Comparison of ENCODE assay signal across 27 cellular contexts in the genomic region with DNA sequence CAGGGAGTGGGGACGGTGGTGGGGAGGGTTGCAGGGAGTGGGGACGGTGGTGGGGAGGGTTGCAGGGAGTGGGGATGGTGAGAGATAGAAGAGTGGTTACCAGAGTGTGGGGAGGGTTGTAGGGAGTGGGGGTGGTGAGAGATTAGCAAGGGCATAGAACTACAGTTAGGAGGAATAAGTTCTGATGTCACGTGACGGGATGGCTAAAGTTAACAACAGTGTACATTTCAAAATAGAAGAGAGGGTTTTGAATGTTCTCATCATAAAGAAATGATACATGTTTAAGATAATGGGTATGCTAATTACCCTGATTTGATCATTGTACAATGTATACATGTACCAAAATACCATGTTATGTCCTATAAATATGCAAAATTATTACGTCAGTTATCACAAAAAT. TPM values are rescaled to one million over a fixed set of nuclear protein-coding genes. Genes with fewer than 3 reads are reported as not detected.
"Had no signal": no experiment of that assay in that cellular context is flagged by ENCODE, and none has a peak within 500 bp of the region (broad histone marks: within the 10 kb centered on the region; RNA-seq: fewer than 3 reads in every experiment).

No MANE protein-coding gene starts in this region.

- ATAC-seq: natural killer cell; right cardiac atrium; stimulated activated effector memory CD8-positive, alpha-beta T cell treated with anti-CD3 and anti-CD28 coated beads, Interleukin-12 subunit alpha, Interleukin-12 subunit beta, amount 100 ng/mL, for 72 hours had no signal

- H3K27ac Mint-ChIP-seq: mesothelial cell of epicardium; naive B cell; natural killer cell; nephron progenitor cell; neural progenitor cell; stimulated activated effector memory CD8-positive, alpha-beta T cell treated with anti-CD3 and anti-CD28 coated beads, Interleukin-12 subunit alpha, Interleukin-12 subunit beta, amount 100 ng/mL, for 72 hours; stimulated activated naive CD8-positive, alpha-beta T cell treated with anti-CD3 and anti-CD28 coated beads, Interleukin-15, Interleukin-2, amounts not matched to agents 100 ng/mL and 50 ng/mL, for 24 hours had no signal

- H3K9me3 ChIP-seq: left ventricle myocardium inferior, neutrophil, prostate gland, sigmoid colon, spleen, suprapubic skin, thoracic aorta, tibial artery, uterus had no signal

- H3K4me3 ChIP-seq: left ventricle myocardium inferior, lung, neural progenitor cell, prostate gland, sigmoid colon, spleen, suprapubic skin, thoracic aorta, tibial artery, uterus had no signal

- H3K27ac ChIP-seq: left ventricle myocardium inferior, neural progenitor cell, neutrophil, parathyroid adenoma, prostate gland, sigmoid colon, spleen, suprapubic skin, thoracic aorta, tibial artery, uterus had no signal

- FAIRE-seq: small intestine had no signal

- H3K36me3 ChIP-seq: left ventricle myocardium inferior, neural progenitor cell, neutrophil, prostate gland, sigmoid colon, spleen, suprapubic skin, thoracic aorta, tibial artery, uterus had no signal

- H3K36me3 Mint-ChIP-seq: mesothelial cell of epicardium; natural killer cell; neural progenitor cell; stimulated activated effector memory CD8-positive, alpha-beta T cell treated with anti-CD3 and anti-CD28 coated beads, Interleukin-12 subunit alpha, Interleukin-12 subunit beta, amount 100 ng/mL, for 72 hours had no signal

- H3K4me2 ChIP-seq: neural progenitor cell had no signal

- H3K9me3 Mint-ChIP-seq: natural killer cell; nephron progenitor cell; neural progenitor cell; stimulated activated effector memory CD8-positive, alpha-beta T cell treated with anti-CD3 and anti-CD28 coated beads, Interleukin-12 subunit alpha, Interleukin-12 subunit beta, amount 100 ng/mL, for 72 hours; stimulated activated naive CD8-positive, alpha-beta T cell treated with anti-CD3 and anti-CD28 coated beads, Interleukin-15, Interleukin-2, amounts not matched to agents 100 ng/mL and 50 ng/mL, for 24 hours had no signal

- H2AFZ ChIP-seq: neural progenitor cell, parathyroid adenoma had no signal

- H3K27me3 ChIP-seq: sigmoid colon, tibial artery, uterus had no signal

- H3K9ac ChIP-seq: neural progenitor cell, parathyroid adenoma had no signal

- H3K4me1 Mint-ChIP-seq: naive B cell; stimulated activated effector memory CD8-positive, alpha-beta T cell treated with anti-CD3 and anti-CD28 coated beads, Interleukin-12 subunit alpha, Interleukin-12 subunit beta, amount 100 ng/mL, for 72 hours had no signal

- H3K4me3 Mint-ChIP-seq: mesothelial cell of epicardium; naive B cell; natural killer cell; nephron progenitor cell; neural progenitor cell; stimulated activated effector memory CD8-positive, alpha-beta T cell treated with anti-CD3 and anti-CD28 coated beads, Interleukin-12 subunit alpha, Interleukin-12 subunit beta, amount 100 ng/mL, for 72 hours; stimulated activated naive CD8-positive, alpha-beta T cell treated with anti-CD3 and anti-CD28 coated beads, Interleukin-15, Interleukin-2, amounts not matched to agents 100 ng/mL and 50 ng/mL, for 24 hours had no signal

- H3K79me2 ChIP-seq: parathyroid adenoma had no signal

- DNase-seq: hypothalamus; left ventricle myocardium inferior; mesendoderm; naive B cell; nephron progenitor cell; occipital lobe; retina; right cardiac atrium; small intestine; stimulated activated naive CD4-positive, alpha-beta T cell; tibial artery; uterus had no signal

- H3K4me1 ChIP-seq: parathyroid adenoma, prostate gland, uterus had no signal

RNA-seq across cellular contexts. Expression of a gene that starts 57.6 kb away (rescaled TPM):
- total RNA-seq: kidney epithelial cell, mesothelial cell of epicardium, mononuclear cell, natural killer cell, occipital lobe, thoracic aorta had no signal
